Comparison of ENCODE assay signal across 24 cellular contexts in genomic region chr1:33790577-33790976, GRCh38.
"Had no signal": no experiment of that assay in that cellular context is flagged by ENCODE, and none has a peak within 500 bp of the region (broad histone marks: within the 10 kb centered on the region; RNA-seq: fewer than 3 reads in every experiment).

No MANE protein-coding gene starts in this region.

- FAIRE-seq: small intestine, urothelium cell line had no signal

- H3K4me2 ChIP-seq: neural progenitor cell had no signal

- H3K4me1 ChIP-seq: neural progenitor cell, parathyroid adenoma, psoas muscle, right lobe of liver, sigmoid colon, stomach, thyroid gland, tibial nerve, upper lobe of left lung, vagina had no signal

- H3K27me3 ChIP-seq: neural progenitor cell, ovary, right lobe of liver, sigmoid colon, thyroid gland, tibial nerve, upper lobe of left lung, vagina had no signal

- H3K36me3 ChIP-seq: neural progenitor cell, ovary, right lobe of liver, sigmoid colon, stomach, thoracic aorta, thyroid gland, tibial nerve, upper lobe of left lung, vagina had no signal

- ATAC-seq: psoas muscle; right cardiac atrium; right lobe of liver; stimulated activated effector memory CD8-positive, alpha-beta T cell treated with anti-CD3 and anti-CD28 coated beads, Interleukin-12 subunit alpha, Interleukin-12 subunit beta, amount 100 ng/mL, for 72 hours; stimulated activated naive B cell treated with anti-CD40 and anti-IgM and Interleukin-4, amounts not matched to agents 10 μg/mL and 1 μg/mL and 100 μg/mL, for 72 hours had no signal

- H2AFZ ChIP-seq: neural progenitor cell, parathyroid adenoma had no signal

- H3K27ac ChIP-seq: neural progenitor cell, ovary, parathyroid adenoma, psoas muscle, right lobe of liver, sigmoid colon, stomach, thoracic aorta, thyroid gland, tibial nerve, upper lobe of left lung, vagina had no signal

- H3K9me3 ChIP-seq: ovary, psoas muscle, right lobe of liver, sigmoid colon, thoracic aorta, thyroid gland, upper lobe of left lung, vagina had no signal

- H3K79me2 ChIP-seq: parathyroid adenoma had no signal

- H3K9ac ChIP-seq: neural progenitor cell, parathyroid adenoma had no signal

- DNase-seq: occipital lobe; ovary; posterior cingulate gyrus; psoas muscle; right cardiac atrium; right lobe of liver; sigmoid colon; small intestine; stimulated activated CD4-positive, alpha-beta T cell treated with anti-CD3 and anti-CD28 coated beads, Interleukin-15, amount 100 ng/mL, for 24 hours; stimulated activated CD4-positive, alpha-beta T cell treated with anti-CD3 and anti-CD28 coated beads, Interleukin-2, amount 100 ng/mL, for 24 hours; stimulated activated CD4-positive, alpha-beta T cell treated with anti-CD3 and anti-CD28 coated beads, Interleukin-2, amount 100 ng/mL, for 48 hours; stimulated activated CD4-positive, alpha-beta T cell treated with anti-CD3 and anti-CD28 coated beads, Interleukin-4, amount 100 ng/mL, for 24 hours; stimulated activated naive B cell treated with anti-CD40 and anti-IgM and Interleukin-4, amounts not matched to agents 10 μg/mL and 1 μg/mL and 100 μg/mL, for 72 hours; stimulated activated naive CD4-positive, alpha-beta T cell treated with Interleukin-2 at 50 U/mL for 16 hours; stomach; thyroid gland; upper lobe of left lung had no signal

- H3K4me3 ChIP-seq: neural progenitor cell, ovary, psoas muscle, right lobe of liver, sigmoid colon, stomach, thoracic aorta, thyroid gland, tibial nerve, upper lobe of left lung, vagina had no signal
